8 cellular contexts compared by ENCODE assay signal in genomic region chr2:59888015-59888414, GRCh38.
A peak's percentile ranks its signal among the peaks of the same experiment; 100 is the strongest.
DNase-seq lines count a peak whose midpoint lies in the region; ATAC-seq, FAIRE-seq and TF ChIP-seq lines count a peak whose summit lies in the region.

No MANE protein-coding gene starts in this region.

- H3K36me3 Mint-ChIP-seq in effector memory CD8-positive, alpha-beta T cell (ENCODE audit: insufficient read depth) = no peaks in the 10 kb centered on the region

- no peaks in the 10 kb centered on the region for H3K9me3 ChIP-seq in HepG2 (ENCODE audit: low read length)
- H3K9me3 ChIP-seq in adrenal gland (replicated peaks in 1 of 3) = no peaks in the 10 kb centered on the region
- H3K9me3 ChIP-seq in PC-9 (ENCODE audit: insufficient read depth, low read depth) = no peaks in the 10 kb centered on the region

- peaks cover 0 to 4% of the 10 kb centered on the region in 2 donors for H3K9me3 Mint-ChIP-seq in effector memory CD8-positive, alpha-beta T cell

- H3K79me2 ChIP-seq in HepG2 (ENCODE audit: insufficient read depth, low read length) (no peaks in the 10 kb centered on the region), PC-9 (ENCODE audit: low read depth) (no peaks in the 10 kb centered on the region)

- no peaks in the 10 kb centered on the region for H3F3A ChIP-seq in PC-9 (ENCODE audit: insufficient read depth, low read depth)

- CTCF ChIA-PET in HepG2 (lab: Yijun Ruan, JAX; ENCODE audit: low intra/inter-chr PET ratio, low total read pairs) = no interaction called here
- CTCF ChIA-PET in PC-9 (lab: Charles Lee) = no interaction called here

- no peak for FAIRE-seq in HepG2 (lab: Jason Lieb, UNC)

- no peaks in the 10 kb centered on the region for H3K9me2 ChIP-seq in PC-9 (ENCODE audit: insufficient read depth)

- H3K4me3 ChIP-seq in NB4 (ENCODE audit: low read depth, low read length) = no peak overlapping the region
- no peak overlapping the region for H3K4me3 ChIP-seq in HepG2 (replicated peaks in 1 of 3; ENCODE audit: insufficient read depth in 1 of 3, low read depth in 2 of 3, low read length in 3 of 3)
- H3K4me3 ChIP-seq in dorsolateral prefrontal cortex = no peak overlapping the region
- H3K4me3 ChIP-seq in adrenal gland = no peak overlapping the region
- no peak overlapping the region for H3K4me3 ChIP-seq in PC-9

- BruUV-seq in HepG2 (replicated peaks; lab: Mats Ljungman, UMichigan) (no TSS peak), PC-9 (replicated peaks; lab: Mats Ljungman, UMichigan) (no TSS peak)

- H3K9ac ChIP-seq in HepG2 (ENCODE audit: insufficient read depth, low read depth, low read length) = no peak overlapping the region

- DNase-seq in NB4 (ENCODE audit: low read depth) = peak; percentile 18
- DNase-seq in effector memory CD8-positive, alpha-beta T cell = no peak
- DNase-seq in HepG2 (ENCODE audit: low spot score) = no peak
- no peak for DNase-seq in dorsolateral prefrontal cortex
- no peak for DNase-seq in adrenal gland
- DNase-seq in PC-9 = no peak

- POLR2A ChIA-PET in HepG2 (lab: Yijun Ruan, JAX) (no interaction called here), PC-9 (lab: Charles Lee; ENCODE audit: unreplicated experiment) (no interaction called here)

- H3K4me1 Mint-ChIP-seq in effector memory CD8-positive, alpha-beta T cell (ENCODE audit: low read depth in 2 of 2) = no peaks in the 10 kb centered on the region

- no peak overlapping the region for H3K27ac Mint-ChIP-seq in effector memory CD8-positive, alpha-beta T cell

- intact Hi-C loops in HepG2 (cut with micrococcal nuclease; ENCODE audit: unreplicated experiment) = no loop called here
- intact Hi-C loops in dorsolateral prefrontal cortex (cut with DNase I) = no loop called here
- intact Hi-C loops in adrenal gland (cut with DNase I) = no loop called here
- intact Hi-C loops in PC-9 (cut with micrococcal nuclease; ENCODE audit: unreplicated experiment) = no loop called here

- H4K20me1 ChIP-seq in HepG2 (ENCODE audit: insufficient read depth, low read length) (no peaks in the 10 kb centered on the region), PC-9 (ENCODE audit: insufficient read depth) (no peaks in the 10 kb centered on the region)

- no peak for TF ChIP-seq RAD21 in HepG2 (CRISPR knock-in tag; IDR thresholded peaks at IDR 0.05)

- H3K4me3 Mint-ChIP-seq in effector memory CD8-positive, alpha-beta T cell = no peak overlapping the region

- no peak overlapping the region for H2AFZ ChIP-seq in HepG2 (ENCODE audit: low read length)
- H2AFZ ChIP-seq in PC-9 = no peak overlapping the region

- no peak for TF ChIP-seq EP300 in HepG2 (IDR thresholded peaks at IDR 0.05; ENCODE audit: low read depth in 2 of 2, low read length in 2 of 2)
- TF ChIP-seq EP300 in HepG2 (CRISPR knock-in tag; IDR thresholded peaks at IDR 0.05; ENCODE audit: borderline replicate concordance) = no peak

- ATAC-seq in GM18498 (IDR thresholded peaks at IDR 0.05; ENCODE audit: unreplicated experiment) = peak; percentile 98
- ATAC-seq in GM21717 (IDR thresholded peaks at IDR 0.05; ENCODE audit: unreplicated experiment) = peak; percentile 98
- peak; percentile 32 for ATAC-seq in effector memory CD8-positive, alpha-beta T cell (replicated peaks)
- ATAC-seq in HepG2 = no peak

- H3K27me3 ChIP-seq in HepG2 (ENCODE audit: control insufficient read depth in 1 of 2, insufficient read depth in 2 of 2, low read length in 2 of 2) (no peaks in the 10 kb centered on the region), dorsolateral prefrontal cortex (peaks cover 0 to 7% (median 0%) of the 10 kb centered on the region in 45 donors), adrenal gland (no peaks in the 10 kb centered on the region), PC-9 (ENCODE audit: insufficient read depth, low read depth) (peaks cover 22% of the 10 kb centered on the region)

- TF ChIP-seq CTCF in NB4 (IDR thresholded peaks at IDR 0.05; ENCODE audit: low read depth, low read length) = no peak
- no peak for TF ChIP-seq CTCF in HepG2 (CRISPR knock-in tag; IDR thresholded peaks at IDR 0.05)
- no peak for TF ChIP-seq CTCF in dorsolateral prefrontal cortex (IDR thresholded peaks at IDR 0.05 in 54 of 56, conservative IDR thresholded peaks at IDR 0.05 in 2 of 56; ENCODE audit: low read depth in 1 of 56, partially characterized antibody in 56 of 56)
- TF ChIP-seq CTCF in adrenal gland (IDR thresholded peaks at IDR 0.05) = no peak
- TF ChIP-seq CTCF in PC-9 (conservative IDR thresholded peaks at IDR 0.05) = no peak

- H3K27ac ChIP-seq in HepG2 (ENCODE audit: extremely low read length, insufficient read depth, low read length) (no peak overlapping the region), dorsolateral prefrontal cortex (no peak overlapping the region), adrenal gland (no peak overlapping the region), PC-9 (no peak overlapping the region)

- TF ChIP-seq POLR2A in NB4 (IDR thresholded peaks at IDR 0.05; ENCODE audit: extremely low read depth, insufficient read length) = no peak
- TF ChIP-seq POLR2A in HepG2 (IDR thresholded peaks at IDR 0.05; ENCODE audit: insufficient read depth in 1 of 2, low read depth in 2 of 2, low read length in 2 of 2) = no peak
- TF ChIP-seq POLR2A in adrenal gland (IDR thresholded peaks at IDR 0.05) = no peak

- H3K27me3 Mint-ChIP-seq in effector memory CD8-positive, alpha-beta T cell = no peaks in the 10 kb centered on the region

- no peaks in the 10 kb centered on the region for H3K36me3 ChIP-seq in HepG2 (replicated peaks in 1 of 2; ENCODE audit: control insufficient read depth in 1 of 2, insufficient read depth in 2 of 2, low read length in 2 of 2)
- H3K36me3 ChIP-seq in adrenal gland (replicated peaks in 1 of 2) = no peaks in the 10 kb centered on the region
- H3K36me3 ChIP-seq in PC-9 (ENCODE audit: low read depth) = no peaks in the 10 kb centered on the region

- H3K4me2 ChIP-seq in HepG2 (ENCODE audit: low read depth, low read length) (no peak overlapping the region), PC-9 (no peak overlapping the region)

- in situ Hi-C loops in HepG2 (cut with HindIII; ENCODE audit: extremely low pct_ligation_motif_present, low pct_unique_long_range_greater_than_20kb) = no loop called here

- H3K4me1 ChIP-seq in HepG2 (ENCODE audit: insufficient read depth, low read length) (no peaks in the 10 kb centered on the region), adrenal gland (replicated peaks in 1 of 2) (no peaks in the 10 kb centered on the region), PC-9 (replicated peaks; ENCODE audit: insufficient read depth) (no peaks in the 10 kb centered on the region)

- 1% methylated on average over 3 of the region's 3 CpGs for WGBS in HepG2 (ENCODE audit: low lambda C conversion rate)
- 60 to 79% (median 66%) methylated on average over 3 of the region's 3 CpGs for WGBS in adrenal gland, 4 donors

TF ChIP-seq in HepG2, 621 proteins besides CTCF, POLR2A, EP300 and RAD21:
- TF ChIP-seq TCF7 (IDR thresholded peaks at IDR 0.05; ENCODE audit: low read depth) (no peak), ZNF605 (CRISPR knock-in tag; IDR thresholded peaks at IDR 0.05) (no peak), JDP2 (CRISPR knock-in tag; IDR thresholded peaks at IDR 0.05; ENCODE audit: borderline replicate concordance) (no peak), CENPT (CRISPR knock-in tag; IDR thresholded peaks at IDR 0.05; ENCODE audit: low read depth) (no peak), ZNF776 (CRISPR knock-in tag; IDR thresholded peaks at IDR 0.05) (no peak), ZNF737 (CRISPR knock-in tag; IDR thresholded peaks at IDR 0.05; ENCODE audit: borderline replicate concordance) (no peak), SIN3B (IDR thresholded peaks at IDR 0.05; ENCODE audit: low read length) (no peak), ZFP36L2 (CRISPR knock-in tag; IDR thresholded peaks at IDR 0.05) (no peak), ZNF451 (CRISPR knock-in tag; IDR thresholded peaks at IDR 0.05) (no peak), TARDBP (CRISPR knock-in tag; IDR thresholded peaks at IDR 0.05) (no peak), ZNF577 (CRISPR knock-in tag; IDR thresholded peaks at IDR 0.05; ENCODE audit: borderline replicate concordance, low read depth) (no peak), KDM1A (CRISPR knock-in tag; IDR thresholded peaks at IDR 0.05) (no peak), TBX3 (IDR thresholded peaks at IDR 0.05; ENCODE audit: borderline replicate concordance) (no peak), ZBTB43 (CRISPR knock-in tag; conservative IDR thresholded peaks at IDR 0.05) (no peak), ZNF7 (CRISPR knock-in tag; IDR thresholded peaks at IDR 0.05) (no peak), NCOA5 (CRISPR knock-in tag; IDR thresholded peaks at IDR 0.05) (no peak)
